Comparison of ENCODE assay signal across 10 cellular contexts in the genomic region with DNA sequence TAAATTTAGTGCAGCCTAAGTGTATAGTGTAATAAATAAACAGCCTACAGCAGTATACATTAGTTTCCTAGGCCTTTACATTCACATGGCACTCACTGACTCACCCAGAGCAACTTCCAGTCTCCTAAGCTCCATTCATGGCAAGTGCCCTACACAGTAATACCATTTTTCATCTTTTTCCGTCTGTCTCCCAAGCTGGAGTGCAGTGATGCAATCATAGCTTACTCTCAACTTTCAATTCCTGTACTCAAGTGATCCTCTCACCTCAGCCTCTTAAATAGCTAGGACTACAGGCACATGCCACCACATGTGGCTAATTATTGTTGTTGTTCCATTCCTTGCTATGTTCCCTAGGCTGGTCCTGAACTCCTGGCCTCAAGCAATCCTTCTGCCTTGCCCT. TPM values are rescaled to one million over a fixed set of nuclear protein-coding genes. Genes with fewer than 3 reads are reported as not detected.
DNase-seq lines count a peak whose midpoint lies in the region; ATAC-seq and TF ChIP-seq lines count a peak whose summit lies in the region.
"Had no signal": no experiment of that assay in that cellular context is flagged by ENCODE, and none has a peak within 500 bp of the region (broad histone marks: within the 10 kb centered on the region; RNA-seq: fewer than 3 reads in every experiment).

No MANE protein-coding gene starts in this region.

- no peaks in the 10 kb centered on the region for H3K27me3 Mint-ChIP-seq in activated T-helper 1 cell treated with anti-CD3 and anti-CD28 coated beads, Interleukin-12 subunit alpha, Interleukin-12 subunit beta, Interleukin-2, Interleukin-4 antibody, amounts not matched to agents 30 ng/mL and 10 ng/mL and 1 ng/mL, durations not matched to agents 14 hours and 24 hours and 36 hours (ENCODE audit: insufficient read depth)
- H3K27me3 Mint-ChIP-seq in T-helper 17 cell = no peaks in the 10 kb centered on the region
- no peaks in the 10 kb centered on the region for H3K27me3 Mint-ChIP-seq in neural progenitor cell (ENCODE audit: insufficient read depth, low read depth)
- no peaks in the 10 kb centered on the region for H3K27me3 Mint-ChIP-seq in activated T-helper 17 cell treated with anti-CD3 and anti-CD28 coated beads, Interleukin-2, amount 50 U/mL, for 72 hours
- H3K27me3 Mint-ChIP-seq: brain had no signal

- no peaks in the 10 kb centered on the region for H4K20me1 ChIP-seq in neural progenitor cell (ENCODE audit: low read depth)

- no peaks in the 10 kb centered on the region for H3K79me2 ChIP-seq in neural progenitor cell (ENCODE audit: low read depth)

- no peak overlapping the region for H2AFZ ChIP-seq in neural progenitor cell (replicated peaks)

- H3K36me3 ChIP-seq in neural progenitor cell (no peaks in the 10 kb centered on the region), colonic mucosa (no peaks in the 10 kb centered on the region)
- H3K36me3 ChIP-seq: SJSA1 had no signal

- H3K36me3 Mint-ChIP-seq in activated T-helper 1 cell treated with anti-CD3 and anti-CD28 coated beads, Interleukin-12 subunit alpha, Interleukin-12 subunit beta, Interleukin-2, Interleukin-4 antibody, amounts not matched to agents 30 ng/mL and 10 ng/mL and 1 ng/mL, durations not matched to agents 14 hours and 24 hours and 36 hours (ENCODE audit: low read depth) = peaks cover 25% of the 10 kb centered on the region
- peaks cover 3% of the 10 kb centered on the region for H3K36me3 Mint-ChIP-seq in T-helper 17 cell (ENCODE audit: low read depth)
- H3K36me3 Mint-ChIP-seq in neural progenitor cell = peaks cover 19% of the 10 kb centered on the region
- H3K36me3 Mint-ChIP-seq in activated T-helper 17 cell treated with anti-CD3 and anti-CD28 coated beads, Interleukin-2, amount 50 U/mL, for 72 hours (ENCODE audit: low read depth) = peaks cover 30% of the 10 kb centered on the region

- intact Hi-C loops in activated T-helper 1 cell treated with anti-CD3 and anti-CD28 coated beads, Interleukin-12 subunit alpha, Interleukin-12 subunit beta, Interleukin-2, Interleukin-4 antibody, amounts not matched to agents 30 ng/mL and 10 ng/mL and 1 ng/mL, durations not matched to agents 14 hours and 24 hours and 36 hours (cut with micrococcal nuclease) = no loop called here
- intact Hi-C loops in colonic mucosa (cut with DNase I) = no loop called here

- H3K27ac Mint-ChIP-seq in activated T-helper 1 cell treated with anti-CD3 and anti-CD28 coated beads, Interleukin-12 subunit alpha, Interleukin-12 subunit beta, Interleukin-2, Interleukin-4 antibody, amounts not matched to agents 30 ng/mL and 10 ng/mL and 1 ng/mL, durations not matched to agents 14 hours and 24 hours and 36 hours = peak overlapping the region; percentile 68
- no peak overlapping the region for H3K27ac Mint-ChIP-seq in T-helper 17 cell
- H3K27ac Mint-ChIP-seq in neural progenitor cell = no peak overlapping the region
- no peak overlapping the region for H3K27ac Mint-ChIP-seq in activated T-helper 17 cell treated with anti-CD3 and anti-CD28 coated beads, Interleukin-2, amount 50 U/mL, for 72 hours

- H3K9me3 Mint-ChIP-seq in activated T-helper 1 cell treated with anti-CD3 and anti-CD28 coated beads, Interleukin-12 subunit alpha, Interleukin-12 subunit beta, Interleukin-2, Interleukin-4 antibody, amounts not matched to agents 30 ng/mL and 10 ng/mL and 1 ng/mL, durations not matched to agents 14 hours and 24 hours and 36 hours = no peaks in the 10 kb centered on the region
- no peaks in the 10 kb centered on the region for H3K9me3 Mint-ChIP-seq in neural progenitor cell
- no peaks in the 10 kb centered on the region for H3K9me3 Mint-ChIP-seq in activated T-helper 17 cell treated with anti-CD3 and anti-CD28 coated beads, Interleukin-2, amount 50 U/mL, for 72 hours

- peaks cover 21% of the 10 kb centered on the region for H3K4me1 Mint-ChIP-seq in activated T-helper 1 cell treated with anti-CD3 and anti-CD28 coated beads, Interleukin-12 subunit alpha, Interleukin-12 subunit beta, Interleukin-2, Interleukin-4 antibody, amounts not matched to agents 30 ng/mL and 10 ng/mL and 1 ng/mL, durations not matched to agents 14 hours and 24 hours and 36 hours (ENCODE audit: low read depth)
- peaks cover 16% of the 10 kb centered on the region for H3K4me1 Mint-ChIP-seq in T-helper 17 cell
- H3K4me1 Mint-ChIP-seq in neural progenitor cell = no peaks in the 10 kb centered on the region
- H3K4me1 Mint-ChIP-seq in activated T-helper 17 cell treated with anti-CD3 and anti-CD28 coated beads, Interleukin-2, amount 50 U/mL, for 72 hours = peaks cover 6% of the 10 kb centered on the region
- H3K4me1 Mint-ChIP-seq: brain had no signal

- H3K4me3 ChIP-seq in AG10803 (ENCODE audit: low read length) = no peak overlapping the region
- H3K4me3 ChIP-seq in neural progenitor cell = no peak overlapping the region
- no peak overlapping the region for H3K4me3 ChIP-seq in colonic mucosa
- H3K4me3 ChIP-seq: SJSA1 had no signal

- H3K27ac ChIP-seq in neural progenitor cell = no peak overlapping the region
- no peak overlapping the region for H3K27ac ChIP-seq in colonic mucosa
- H3K27ac ChIP-seq: SJSA1 had no signal

- H3K9me3 ChIP-seq in T-helper 17 cell (ENCODE audit: control insufficient read depth, low read length, poor library complexity, severe bottlenecking) (no peaks in the 10 kb centered on the region), neural progenitor cell (ENCODE audit: low read depth) (no peaks in the 10 kb centered on the region), colonic mucosa (no peaks in the 10 kb centered on the region)
- H3K9me3 ChIP-seq: SJSA1 had no signal

- TF ChIP-seq CTCF in AG10803 (conservative IDR thresholded peaks at IDR 0.05; ENCODE audit: low read length) = no peak
- no peak for TF ChIP-seq CTCF in neural progenitor cell (IDR thresholded peaks at IDR 0.05)
- TF ChIP-seq CTCF in colonic mucosa (IDR thresholded peaks at IDR 0.05) = no peak

- H3K27me3 ChIP-seq in neural progenitor cell (no peaks in the 10 kb centered on the region), colonic mucosa (no peaks in the 10 kb centered on the region)
- H3K27me3 ChIP-seq: SJSA1 had no signal

- H3K9ac ChIP-seq in neural progenitor cell (no peak overlapping the region), colonic mucosa (ENCODE audit: low read depth in 2 of 2, low read length in 2 of 2) (no peak overlapping the region)

- ATAC-seq in left lobe of liver (peak; percentile 51), T-helper 17 cell (no peak)
- ATAC-seq in activated T-helper 17 cell treated with anti-CD3 and anti-CD28 coated beads, Interleukin-2, amount 50 U/mL, for 72 hours (replicated peaks) = no peak

- no peak overlapping the region for H3K4me3 Mint-ChIP-seq in activated T-helper 1 cell treated with anti-CD3 and anti-CD28 coated beads, Interleukin-12 subunit alpha, Interleukin-12 subunit beta, Interleukin-2, Interleukin-4 antibody, amounts not matched to agents 30 ng/mL and 10 ng/mL and 1 ng/mL, durations not matched to agents 14 hours and 24 hours and 36 hours
- H3K4me3 Mint-ChIP-seq in T-helper 17 cell (no peak overlapping the region), neural progenitor cell (no peak overlapping the region)
- no peak overlapping the region for H3K4me3 Mint-ChIP-seq in activated T-helper 17 cell treated with anti-CD3 and anti-CD28 coated beads, Interleukin-2, amount 50 U/mL, for 72 hours
- H3K4me3 Mint-ChIP-seq: brain had no signal

- no peak overlapping the region for H3K4me2 ChIP-seq in neural progenitor cell

- DNase-seq in AG10803 (ENCODE audit: low read depth) = peak; percentile 8
- DNase-seq in HCEC 1CT = peak; percentile 16
- no peak for DNase-seq in activated T-helper 1 cell treated with anti-CD3 and anti-CD28 coated beads, Interleukin-12 subunit alpha, Interleukin-12 subunit beta, Interleukin-2, Interleukin-4 antibody, amounts not matched to agents 30 ng/mL and 10 ng/mL and 1 ng/mL, durations not matched to agents 14 hours and 24 hours and 36 hours (ENCODE audit: low spot score)
- DNase-seq in left lobe of liver (ENCODE audit: low spot score) = no peak
- no peak for DNase-seq in T-helper 17 cell
- no peak for DNase-seq in neural progenitor cell (ENCODE audit: low spot score)
- DNase-seq in colonic mucosa = no peak

- H3K4me1 ChIP-seq in neural progenitor cell (peaks cover 9% of the 10 kb centered on the region), colonic mucosa (no peaks in the 10 kb centered on the region)
- H3K4me1 ChIP-seq: SJSA1 had no signal

- no peaks in the 10 kb centered on the region for H3F3A ChIP-seq in neural progenitor cell (ENCODE audit: low read depth)

RNA-seq across cellular contexts. Expression of a gene that starts 54.4 kb away (rescaled TPM):
- 23.4 and 27.7 TPM in 2 replicates for total RNA-seq in activated T-helper 1 cell treated with anti-CD3 and anti-CD28 coated beads, Interleukin-12 subunit alpha, Interleukin-12 subunit beta, Interleukin-2, Interleukin-4 antibody, amounts not matched to agents 30 ng/mL and 10 ng/mL and 1 ng/mL, durations not matched to agents 14 hours and 24 hours and 36 hours
- total RNA-seq in left lobe of liver (19.2 TPM), T-helper 17 cell (10 to 100 TPM; 41.1 to 45.0 TPM), neural progenitor cell (ENCODE audit: low replicate concordance) (15.6 and 22.2 TPM in 2 replicates), colonic mucosa (10 to 100 TPM; 12.1 to 20.9 TPM)
- total RNA-seq in activated T-helper 17 cell treated with anti-CD3 and anti-CD28 coated beads, Interleukin-2, amount 50 U/mL, for 72 hours = 10 to 100 TPM; 21.7 to 22.3 TPM

Comparison
In these comparisons a context has a peak if more than half of its experiments do, and no peak if none do; other contexts are left out.
1. DNase-seq: peak in AG10803 (single experiment) and HCEC 1CT (single experiment); none in activated T-helper 1 cell treated with anti-CD3 and anti-CD28 coated beads, Interleukin-12 subunit alpha, Interleukin-12 subunit beta, Interleukin-2, Interleukin-4 antibody, amounts not matched to agents 30 ng/mL and 10 ng/mL and 1 ng/mL, durations not matched to agents 14 hours and 24 hours and 36 hours (single experiment), left lobe of liver (single experiment), T-helper 17 cell (0 of 3), neural progenitor cell (single experiment) and colonic mucosa (single experiment).